10 cellular contexts compared by ENCODE assay signal in the genomic region with DNA sequence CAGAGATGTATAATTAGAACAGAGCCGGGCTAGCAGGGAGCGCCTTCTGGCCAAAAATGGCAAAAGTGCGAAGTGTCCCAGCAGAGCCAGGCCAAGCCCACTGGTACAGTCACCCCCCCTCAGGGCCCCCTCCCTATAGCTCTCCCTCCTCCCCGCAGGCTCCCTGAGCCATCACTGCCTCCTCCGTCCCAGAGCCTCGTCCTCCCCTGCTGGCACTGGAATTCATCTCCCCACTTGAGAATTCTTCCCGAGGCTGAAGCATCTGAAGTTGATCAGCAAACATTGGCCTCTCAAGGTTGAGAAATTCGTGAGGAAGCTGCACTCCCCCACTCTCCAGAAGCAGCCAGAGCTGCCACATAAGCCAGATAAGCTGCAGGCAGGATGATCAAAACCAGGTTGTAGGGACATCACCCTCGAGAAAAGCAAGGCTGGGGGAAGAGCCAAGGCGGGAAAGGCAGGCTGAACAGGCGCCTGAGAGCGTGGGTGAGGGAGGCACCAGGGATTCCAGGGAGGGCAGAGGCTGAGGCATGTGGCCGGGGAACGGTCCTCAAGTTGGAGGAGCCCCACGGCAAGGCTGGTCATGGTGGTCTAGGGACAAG. TPM values are rescaled to one million over a fixed set of nuclear protein-coding genes. Genes with fewer than 3 reads are reported as not detected.
A peak's percentile ranks its signal among the peaks of the same experiment; 100 is the strongest.
DNase-seq lines count a peak whose midpoint lies in the region; TF ChIP-seq lines count a peak whose summit lies in the region.
"Had no signal": no experiment of that assay in that cellular context is flagged by ENCODE, and none has a peak within 500 bp of the region (broad histone marks: within the 10 kb centered on the region; RNA-seq: fewer than 3 reads in every experiment).

No MANE protein-coding gene starts in this region.

- H3K36me3 Mint-ChIP-seq in mesothelial cell of epicardium, result peaks cover 18% of the 10 kb centered on the region

- H3K27me3 Mint-ChIP-seq in mesothelial cell of epicardium (ENCODE audit: low read depth), result no peaks in the 10 kb centered on the region
- H3K27me3 Mint-ChIP-seq: stimulated activated naive CD8-positive, alpha-beta T cell treated with anti-CD3 and anti-CD28 coated beads, Interleukin-15, Interleukin-2, amounts not matched to agents 100 ng/mL and 50 ng/mL, for 24 hours had no signal

- H3K27ac Mint-ChIP-seq in mesothelial cell of epicardium, result peak overlapping the region; percentile 61
- H3K27ac Mint-ChIP-seq: stimulated activated naive CD8-positive, alpha-beta T cell treated with anti-CD3 and anti-CD28 coated beads, Interleukin-15, Interleukin-2, amounts not matched to agents 100 ng/mL and 50 ng/mL, for 24 hours had no signal

- H3K36me3 ChIP-seq in HUES64 (ENCODE audit: insufficient read depth, low read length) (peaks cover 55% of the 10 kb centered on the region), transverse colon (peaks cover 0 to 42% (median 17%) of the 10 kb centered on the region in 4 donors), Karpas-422 (ENCODE audit: insufficient read depth, low read length) (peaks cover 26% of the 10 kb centered on the region)

- TF ChIP-seq CTCF in mesothelial cell of epicardium (IDR thresholded peaks at IDR 0.05; ENCODE audit: unreplicated experiment) (no peak), transverse colon (IDR thresholded peaks at IDR 0.05) (no peak)

- H2AFZ ChIP-seq in Karpas-422 (ENCODE audit: low read length), result no peak overlapping the region

- no peak for TF ChIP-seq POLR2A in transverse colon (IDR thresholded peaks at IDR 0.05)

- TF ChIP-seq EP300 in transverse colon (IDR thresholded peaks at IDR 0.05; ENCODE audit: low read depth), result no peak

- H3K9me3 ChIP-seq in HUES64 (ENCODE audit: insufficient read depth, low read depth, low read length) (no peaks in the 10 kb centered on the region), transverse colon (no peaks in the 10 kb centered on the region), Karpas-422 (ENCODE audit: low read length) (no peaks in the 10 kb centered on the region)
- H3K9me3 ChIP-seq: SJSA1 had no signal

- WGBS in HUES64, result 64% methylated on average over 15 of the region's 15 CpGs
- 36 to 66% methylated on average over 4 to 15 of the region's 15 CpGs for WGBS in transverse colon (ENCODE audit: low coverage in 1 of 2), 2 donors

- H3K27ac ChIP-seq in HUES64 (ENCODE audit: low read depth, low read length), result peak overlapping the region; percentile 8; the same call in 1 of the 2 replicates
- peak overlapping the region; percentile 72 to 91 (median 86) for H3K27ac ChIP-seq in transverse colon
- H3K27ac ChIP-seq in Karpas-422 (ENCODE audit: low read length), result no peak overlapping the region
- H3K27ac ChIP-seq: epithelial cell of prostate, SJSA1 had no signal

- H3K4me3 ChIP-seq in HUES64 (ENCODE audit: low read length) (no peak overlapping the region), transverse colon (no peak overlapping the region), Karpas-422 (ENCODE audit: low read length) (no peak overlapping the region)
- H3K4me3 ChIP-seq: SJSA1 had no signal

- H3K9me3 Mint-ChIP-seq in mesothelial cell of epicardium, result no peaks in the 10 kb centered on the region
- H3K9me3 Mint-ChIP-seq: stimulated activated naive CD8-positive, alpha-beta T cell treated with anti-CD3 and anti-CD28 coated beads, Interleukin-15, Interleukin-2, amounts not matched to agents 100 ng/mL and 50 ng/mL, for 24 hours had no signal

- intact Hi-C loops in transverse colon (cut with DNase I; ENCODE audit: low total_unique reads), result no loop called here

- H3K4me2 ChIP-seq in Karpas-422 (ENCODE audit: low read depth, low read length, poor library complexity, severe bottlenecking), result no peak overlapping the region

- peak overlapping the region; percentile 12; the same call in 1 of the 2 replicates for H3K9ac ChIP-seq in HUES64 (ENCODE audit: low read depth, low read length)
- no peak overlapping the region for H3K9ac ChIP-seq in Karpas-422 (ENCODE audit: low read length)

- H3K4me3 Mint-ChIP-seq in mesothelial cell of epicardium, result no peak overlapping the region
- H3K4me3 Mint-ChIP-seq: stimulated activated naive CD8-positive, alpha-beta T cell treated with anti-CD3 and anti-CD28 coated beads, Interleukin-15, Interleukin-2, amounts not matched to agents 100 ng/mL and 50 ng/mL, for 24 hours had no signal

- H3K79me2 ChIP-seq in Karpas-422 (ENCODE audit: low read length), result peaks cover 10% of the 10 kb centered on the region

- DNase-seq in dedifferentiated amniotic fluid mesenchymal stem cell (ENCODE audit: extremely low spot score) (peak; percentile 80), mesothelial cell of epicardium (ENCODE audit: low spot score in 2 of 2, unreplicated experiment in 2 of 2) (no peak), transverse colon (peak; percentile 52), SK-N-DZ (ENCODE audit: low spot score) (no peak), Karpas-422 (no peak), kidney tubule cell (ENCODE audit: low spot score) (no peak)

- H4K20me1 ChIP-seq in Karpas-422 (ENCODE audit: insufficient read depth, low read depth, low read length), result no peaks in the 10 kb centered on the region

- H3K4me1 Mint-ChIP-seq in mesothelial cell of epicardium, result peaks cover 5% of the 10 kb centered on the region

- H3K9me2 ChIP-seq in Karpas-422 (replicated peaks; ENCODE audit: insufficient read depth, low read length), result no peaks in the 10 kb centered on the region

- in situ Hi-C loops in transverse colon (cut with MboI; ENCODE audit: low pct_ligation_motif_present in 1 of 4, low pct_unique_long_range_greater_than_20kb in 1 of 4, low sequenced_read_pairs in 3 of 4), result no loop called here

- H3K27me3 ChIP-seq in HUES64 (ENCODE audit: insufficient read depth, low read length), result no peaks in the 10 kb centered on the region
- no peaks in the 10 kb centered on the region for H3K27me3 ChIP-seq in transverse colon
- no peaks in the 10 kb centered on the region for H3K27me3 ChIP-seq in Karpas-422 (ENCODE audit: low read length)
- H3K27me3 ChIP-seq: SJSA1 had no signal

- H3K4me1 ChIP-seq in HUES64 (ENCODE audit: insufficient read depth, low read length), result peaks cover 4% of the 10 kb centered on the region; the same call in 1 of the 2 replicates
- peaks cover 8 to 47% (median 28%) of the 10 kb centered on the region in 4 donors for H3K4me1 ChIP-seq in transverse colon
- peaks cover 8% of the 10 kb centered on the region for H3K4me1 ChIP-seq in Karpas-422 (ENCODE audit: low read length)
- H3K4me1 ChIP-seq: SJSA1 had no signal

RNA-seq across cellular contexts. Expression of gene CAMK2G, which starts 23.4 kb away (rescaled TPM):
- 19.8 TPM for polyA plus RNA-seq in HUES64 (2013, experiment 1 of 2)
- polyA plus RNA-seq in HUES64 (2013, experiment 2 of 2), result 21.2 TPM
- 27.3 to 28.3 TPM (median 27.8 TPM) in 3 replicates for total RNA-seq in mesothelial cell of epicardium
- total RNA-seq in transverse colon, result 100 to 1,000 TPM in 1 of 4 donors, 10 to 100 TPM in 3; 72.0 to 131 (median 83.0) TPM
- polyA plus RNA-seq in SK-N-DZ (2014; cell fraction: cytosol; rRNA removed), result 50.3 and 68.4 TPM in 2 replicates
- polyA plus RNA-seq in SK-N-DZ (2014; cell fraction: nucleus; rRNA removed), result 118 and 135 TPM in 2 replicates
- 28.2 and 33.5 TPM in 2 replicates for total RNA-seq in Karpas-422 (2014; rRNA removed; shearing (Covaris generic); ENCODE audit: low replicate concordance)

RNA-seq across cellular contexts. Expression of gene NDST2, which starts 39.6 kb away (rescaled TPM):
- polyA plus RNA-seq in HUES64 (2013, experiment 1 of 2), result 8.3 TPM
- polyA plus RNA-seq in HUES64 (2013, experiment 2 of 2), result 15.0 TPM
- 37.2 to 40.8 TPM (median 38.7 TPM) in 3 replicates for total RNA-seq in mesothelial cell of epicardium
- total RNA-seq in transverse colon, result 10 to 100 TPM; 14.3 to 34.5 (median 22.1) TPM
- polyA plus RNA-seq in SK-N-DZ (2014; cell fraction: cytosol; rRNA removed), result 21.1 and 22.4 TPM in 2 replicates
- 34.4 and 36.5 TPM in 2 replicates for polyA plus RNA-seq in SK-N-DZ (2014; cell fraction: nucleus; rRNA removed)
- 38.2 and 47.0 TPM in 2 replicates for total RNA-seq in Karpas-422 (2014; rRNA removed; shearing (Covaris generic); ENCODE audit: low replicate concordance)

RNA-seq across cellular contexts. Expression of gene PLAU, which starts 60.0 kb away (rescaled TPM):
- polyA plus RNA-seq in HUES64 (2013, experiment 1 of 2), result 12.1 TPM
- polyA plus RNA-seq in HUES64 (2013, experiment 2 of 2), result 16.0 TPM
- total RNA-seq in mesothelial cell of epicardium (3.4 to 5.1 TPM (median 4.7 TPM) in 3 replicates), transverse colon (1 to 10 TPM in 3 of 4 donors, under 1 TPM in 1; 0.75 to 8.0 (median 2.3) TPM)
- 0.06 TPM in 1 of 2 replicates, not detected in the other for polyA plus RNA-seq in SK-N-DZ (2014; cell fraction: cytosol; rRNA removed)
- not detected in 2 replicates for polyA plus RNA-seq in SK-N-DZ (2014; cell fraction: nucleus; rRNA removed)
- 3.2 and 6.3 TPM in 2 replicates for total RNA-seq in Karpas-422 (2014; rRNA removed; shearing (Covaris generic); ENCODE audit: low replicate concordance)

Comparison
In these comparisons a context has a peak if more than half of its experiments do, and no peak if none do; other contexts are left out.
1. DNase-seq: peak in dedifferentiated amniotic fluid mesenchymal stem cell (single experiment) and transverse colon (single experiment); none in mesothelial cell of epicardium (0 of 2), SK-N-DZ (single experiment), Karpas-422 (single experiment) and kidney tubule cell (single experiment).